ENCODE assay signal across 12 cellular contexts in the genomic region with DNA sequence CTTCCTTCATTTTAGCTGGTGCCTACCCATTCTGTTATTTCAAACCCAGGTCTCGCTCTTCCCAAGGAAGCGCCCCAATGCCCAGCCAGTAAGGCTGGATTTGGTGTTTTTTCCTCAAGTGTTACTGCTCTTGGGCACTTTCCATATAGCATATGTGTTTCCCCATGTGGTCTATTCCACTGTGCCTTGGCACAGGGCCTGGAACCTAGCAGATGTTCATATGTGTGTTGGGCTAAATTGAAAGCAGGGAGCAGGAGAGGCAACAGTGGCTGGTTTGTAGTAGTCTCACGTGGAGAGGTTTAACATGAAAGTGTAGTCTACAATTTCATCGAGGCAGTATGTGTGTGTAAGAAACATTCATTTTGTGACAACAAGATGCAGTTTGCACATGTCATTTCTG. TPM values are rescaled to one million over a fixed set of nuclear protein-coding genes. Genes with fewer than 3 reads are reported as not detected.
DNase-seq lines count a peak whose midpoint lies in the region; ATAC-seq, FAIRE-seq and TF ChIP-seq lines count a peak whose summit lies in the region.
"Had no signal": no experiment of that assay in that cellular context is flagged by ENCODE, and none has a peak within 500 bp of the region (broad histone marks: within the 10 kb centered on the region; RNA-seq: fewer than 3 reads in every experiment).

No MANE protein-coding gene starts in this region.

- H3K27ac ChIP-seq in small intestine (ENCODE audit: low read depth in 1 of 2, low read length in 1 of 2) = no peak overlapping the region
- no peak overlapping the region for H3K27ac ChIP-seq in spleen

- no peaks in the 10 kb centered on the region for H3K4me1 ChIP-seq in mucosa of descending colon (ENCODE audit: low read depth)
- H3K4me1 ChIP-seq in small intestine (ENCODE audit: control insufficient read depth in 2 of 2, insufficient read depth in 1 of 2, low read depth in 1 of 2, low read length in 1 of 2) = peaks cover 4 to 13% of the 10 kb centered on the region in 2 donors
- H3K4me1 ChIP-seq in spleen = peaks cover 0 to 25% (median 7%) of the 10 kb centered on the region in 6 donors

- no peak for FAIRE-seq in small intestine (lab: Jason Lieb, UNC)

- intact Hi-C loops in mucosa of descending colon (cut with DNase I, micrococcal nuclease) = no loop called here
- intact Hi-C loops in spleen (cut with DNase I; ENCODE audit: low total_unique reads) = no loop called here

- 74 to 85% (median 82%) methylated on average over 4 of the region's 4 CpGs for WGBS in small intestine, 3 donors
- 64 to 75% (median 72%) methylated on average over 4 of the region's 4 CpGs for WGBS in spleen, 5 donors

- peak; percentile 24 for ATAC-seq in mucosa of descending colon

- TF ChIP-seq CTCF in mucosa of descending colon (IDR thresholded peaks at IDR 0.05) (no peak), spleen (IDR thresholded peaks at IDR 0.05 in 8 of 11, conservative IDR thresholded peaks at IDR 0.05 in 3 of 11) (no peak)

- H3K36me3 ChIP-seq in mucosa of descending colon (ENCODE audit: low read depth) = no peaks in the 10 kb centered on the region
- peaks cover 0 to 3% of the 10 kb centered on the region in 2 donors for H3K36me3 ChIP-seq in small intestine (ENCODE audit: control insufficient read depth in 2 of 2, insufficient read depth in 2 of 2, low read length in 2 of 2)
- peaks cover 0 to 17% (median 9%) of the 10 kb centered on the region in 6 donors for H3K36me3 ChIP-seq in spleen

- H3K9me3 ChIP-seq in mucosa of descending colon (no peaks in the 10 kb centered on the region), small intestine (ENCODE audit: control insufficient read depth, low read depth) (no peaks in the 10 kb centered on the region), spleen (no peaks in the 10 kb centered on the region)
- H3K9me3 ChIP-seq: tibial nerve had no signal

- peak; percentile 56 for DNase-seq in Ammon's horn (ENCODE audit: low spot score)
- DNase-seq in LHCN-M2 (ENCODE audit: low read depth) = peak; percentile 71
- DNase-seq in brain pericyte (ENCODE audit: low read depth, low spot score) = peak; percentile 45
- no peak for DNase-seq in mucosa of descending colon
- DNase-seq in small intestine = no peak
- no peak for DNase-seq in spleen
- DNase-seq in NCI-H1436 (lab: John Stamatoyannopoulos, UW) = no peak
- no peak for DNase-seq in kidney glomerular epithelial cell (lab: John Stamatoyannopoulos, UW)
- DNase-seq: aorta, erythroblast, MV-4-11 had no signal

- no peaks in the 10 kb centered on the region for H3K27me3 ChIP-seq in small intestine (ENCODE audit: control insufficient read depth in 2 of 2, insufficient read depth in 2 of 2, low read length in 2 of 2)
- H3K27me3 ChIP-seq in spleen (replicated peaks in 1 of 7) = no peaks in the 10 kb centered on the region
- H3K27me3 ChIP-seq: tibial nerve had no signal

- H3K4me3 ChIP-seq in mucosa of descending colon = no peak overlapping the region
- no peak overlapping the region for H3K4me3 ChIP-seq in small intestine (ENCODE audit: low read depth in 1 of 2, low read length in 2 of 2)
- no peak overlapping the region for H3K4me3 ChIP-seq in spleen
- H3K4me3 ChIP-seq: tibial nerve had no signal

- TF ChIP-seq POLR2A in spleen (IDR thresholded peaks at IDR 0.05) = no peak

RNA-seq across cellular contexts. Expression of a gene that starts 48.2 kb away (rescaled TPM):
- total RNA-seq in LHCN-M2 (2014; rRNA removed) (72.7 and 79.6 TPM in 2 replicates), mucosa of descending colon (10 to 100 TPM; 53.2 to 73.6 (median 59.1) TPM), spleen (10 to 100 TPM; 29.8 to 66.3 (median 46.0) TPM)
- polyA plus RNA-seq in LHCN-M2 (2012) = 63.8 TPM
- polyA plus RNA-seq in small intestine (10 to 100 TPM; 66.2 to 85.7 (median 68.4) TPM), spleen (10 to 100 TPM; 49.9 to 73.1 (median 57.9) TPM)

Comparison
In these comparisons a context has a peak if more than half of its experiments do, and no peak if none do; other contexts are left out.
1. DNase-seq: peak in Ammon's horn (single experiment), LHCN-M2 (single experiment) and brain pericyte (single experiment); none in mucosa of descending colon (0 of 3), small intestine (single experiment), spleen (single experiment), NCI-H1436 (single experiment) and kidney glomerular epithelial cell (single experiment).